1 cellular context compared by ENCODE assay signal in the genomic region with DNA sequence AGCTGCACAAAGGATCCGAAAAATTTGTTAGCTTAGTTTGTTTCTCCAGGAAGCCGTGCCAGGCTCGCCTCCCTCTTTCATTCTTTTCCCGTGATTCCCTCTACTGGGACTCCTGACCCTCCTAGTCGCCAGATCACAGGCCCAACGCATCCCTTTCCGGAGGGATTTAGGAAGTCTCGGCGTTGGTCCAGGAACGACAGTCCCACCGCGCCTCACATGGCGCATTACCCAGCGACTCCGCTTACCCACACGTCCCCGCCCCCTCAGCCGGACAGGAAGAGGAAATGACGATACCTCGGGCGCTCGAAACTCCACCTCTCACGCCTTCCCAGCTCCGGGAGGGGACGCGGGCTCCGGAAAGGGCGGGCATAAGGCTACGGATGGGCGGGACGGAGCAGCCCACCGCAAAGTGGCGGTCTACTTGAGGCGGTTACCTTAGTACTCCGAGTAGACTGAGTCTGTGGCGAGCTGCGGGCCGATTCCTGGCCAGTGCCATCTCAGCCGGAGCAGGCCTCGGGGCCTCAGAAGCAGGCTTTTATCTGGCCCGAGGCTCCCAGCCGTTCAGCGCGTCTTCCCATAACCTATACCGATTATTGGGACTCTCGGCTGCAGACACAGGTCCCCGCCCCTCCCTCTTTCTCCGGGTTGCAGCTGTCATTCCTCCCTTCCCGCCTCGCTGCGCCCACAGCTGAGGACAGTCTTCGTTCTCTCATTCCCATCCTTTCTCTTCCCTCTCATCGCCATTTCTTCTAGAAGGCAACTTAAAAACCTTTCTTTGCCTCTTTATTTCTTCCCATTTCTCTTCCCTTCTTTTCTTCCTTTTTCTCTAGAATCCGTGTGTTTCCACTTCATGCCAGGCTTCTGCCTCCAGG.
TF ChIP-seq lines count a peak whose summit lies in the region.

A gene with protein sequence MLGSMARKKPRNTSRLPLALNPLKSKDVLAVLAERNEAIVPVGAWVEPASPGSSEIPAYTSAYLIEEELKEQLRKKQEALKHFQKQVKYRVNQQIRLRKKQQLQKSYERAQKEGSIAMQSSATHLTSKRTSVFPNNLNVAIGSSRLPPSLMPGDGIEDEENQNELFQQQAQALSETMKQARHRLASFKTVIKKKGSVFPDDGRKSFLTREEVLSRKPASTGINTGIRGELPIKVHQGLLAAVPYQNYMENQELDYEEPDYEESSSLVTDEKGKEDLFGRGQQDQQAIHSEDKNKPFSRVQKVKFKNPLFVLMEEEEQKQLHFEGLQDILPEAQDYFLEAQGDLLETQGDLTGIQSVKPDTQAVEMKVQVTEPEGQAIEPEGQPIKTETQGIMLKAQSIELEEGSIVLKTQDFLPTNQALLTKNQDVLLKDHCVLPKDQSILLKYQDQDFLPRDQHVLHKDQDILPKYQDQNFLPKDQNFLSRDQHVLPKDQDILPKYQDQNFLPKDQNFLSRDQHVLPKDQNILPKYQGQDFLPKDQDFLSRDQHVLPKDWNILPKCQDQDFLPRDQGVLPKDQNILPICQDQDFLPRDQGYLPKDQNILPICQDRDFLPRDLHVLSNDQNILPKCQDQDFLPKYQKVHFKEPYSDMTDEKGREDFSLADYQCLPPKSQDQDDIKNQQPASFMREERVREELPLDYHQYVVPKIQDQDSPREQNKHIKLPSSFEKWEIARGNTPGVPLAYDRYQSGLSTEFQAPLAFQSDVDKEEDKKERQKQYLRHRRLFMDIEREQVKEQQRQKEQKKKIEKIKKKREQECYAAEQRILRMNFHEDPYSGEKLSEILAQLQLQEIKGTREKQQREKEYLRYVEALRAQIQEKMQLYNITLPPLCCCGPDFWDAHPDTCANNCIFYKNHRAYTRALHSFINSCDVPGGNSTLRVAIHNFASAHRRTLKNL (plus strand): TSS at position 450 of the 872 bp plus-strand sequence. CDS start 531 bp downstream, outside the sequence.

TF ChIP-seq in HepG2, 621 proteins besides CTCF, POLR2A, EP300 and RAD21 (continued from another document and continues in another):
- TF ChIP-seq ZFYVE20 (CRISPR knock-in tag; IDR thresholded peaks at IDR 0.05; ENCODE audit: borderline replicate concordance, low read depth) = no peak
- TF ChIP-seq, protein P1, sequence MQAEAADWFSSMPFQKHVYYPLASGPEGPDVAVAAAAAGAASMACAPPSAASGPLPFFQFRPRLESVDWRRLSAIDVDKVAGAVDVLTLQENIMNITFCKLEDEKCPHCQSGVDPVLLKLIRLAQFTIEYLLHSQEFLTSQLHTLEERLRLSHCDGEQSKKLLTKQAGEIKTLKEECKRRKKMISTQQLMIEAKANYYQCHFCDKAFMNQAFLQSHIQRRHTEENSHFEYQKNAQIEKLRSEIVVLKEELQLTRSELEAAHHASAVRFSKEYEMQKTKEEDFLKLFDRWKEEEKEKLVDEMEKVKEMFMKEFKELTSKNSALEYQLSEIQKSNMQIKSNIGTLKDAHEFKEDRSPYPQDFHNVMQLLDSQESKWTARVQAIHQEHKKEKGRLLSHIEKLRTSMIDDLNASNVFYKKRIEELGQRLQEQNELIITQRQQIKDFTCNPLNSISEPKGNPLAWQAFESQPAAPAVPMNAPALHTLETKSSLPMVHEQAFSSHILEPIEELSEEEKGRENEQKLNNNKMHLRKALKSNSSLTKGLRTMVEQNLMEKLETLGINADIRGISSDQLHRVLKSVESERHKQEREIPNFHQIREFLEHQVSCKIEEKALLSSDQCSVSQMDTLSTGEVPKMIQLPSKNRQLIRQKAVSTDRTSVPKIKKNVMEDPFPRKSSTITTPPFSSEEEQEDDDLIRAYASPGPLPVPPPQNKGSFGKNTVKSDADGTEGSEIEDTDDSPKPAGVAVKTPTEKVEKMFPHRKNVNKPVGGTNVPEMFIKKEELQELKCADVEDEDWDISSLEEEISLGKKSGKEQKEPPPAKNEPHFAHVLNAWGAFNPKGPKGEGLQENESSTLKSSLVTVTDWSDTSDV (CRISPR knock-in tag; IDR thresholded peaks at IDR 0.05) = peak; percentile 77; the same call in 1 of the 2 replicates
- 0 out of 2 replicates have a peak, but pooled peaks have one; percentile 19 for TF ChIP-seq BHLHE40 (IDR thresholded peaks at IDR 0.05; ENCODE audit: low read length)
- TF ChIP-seq AKAP8 (CRISPR knock-in tag; IDR thresholded peaks at IDR 0.05) = no peak
- TF ChIP-seq GZF1 (CRISPR knock-in tag; IDR thresholded peaks at IDR 0.05) = peak; percentile 98
- no peak for TF ChIP-seq ZFP36L1 (CRISPR knock-in tag; IDR thresholded peaks at IDR 0.05)
- no peak for TF ChIP-seq GLMP (CRISPR knock-in tag; IDR thresholded peaks at IDR 0.05; ENCODE audit: borderline replicate concordance)
- no peak for TF ChIP-seq ZKSCAN5 (CRISPR knock-in tag; IDR thresholded peaks at IDR 0.05)
- TF ChIP-seq, protein P2, sequence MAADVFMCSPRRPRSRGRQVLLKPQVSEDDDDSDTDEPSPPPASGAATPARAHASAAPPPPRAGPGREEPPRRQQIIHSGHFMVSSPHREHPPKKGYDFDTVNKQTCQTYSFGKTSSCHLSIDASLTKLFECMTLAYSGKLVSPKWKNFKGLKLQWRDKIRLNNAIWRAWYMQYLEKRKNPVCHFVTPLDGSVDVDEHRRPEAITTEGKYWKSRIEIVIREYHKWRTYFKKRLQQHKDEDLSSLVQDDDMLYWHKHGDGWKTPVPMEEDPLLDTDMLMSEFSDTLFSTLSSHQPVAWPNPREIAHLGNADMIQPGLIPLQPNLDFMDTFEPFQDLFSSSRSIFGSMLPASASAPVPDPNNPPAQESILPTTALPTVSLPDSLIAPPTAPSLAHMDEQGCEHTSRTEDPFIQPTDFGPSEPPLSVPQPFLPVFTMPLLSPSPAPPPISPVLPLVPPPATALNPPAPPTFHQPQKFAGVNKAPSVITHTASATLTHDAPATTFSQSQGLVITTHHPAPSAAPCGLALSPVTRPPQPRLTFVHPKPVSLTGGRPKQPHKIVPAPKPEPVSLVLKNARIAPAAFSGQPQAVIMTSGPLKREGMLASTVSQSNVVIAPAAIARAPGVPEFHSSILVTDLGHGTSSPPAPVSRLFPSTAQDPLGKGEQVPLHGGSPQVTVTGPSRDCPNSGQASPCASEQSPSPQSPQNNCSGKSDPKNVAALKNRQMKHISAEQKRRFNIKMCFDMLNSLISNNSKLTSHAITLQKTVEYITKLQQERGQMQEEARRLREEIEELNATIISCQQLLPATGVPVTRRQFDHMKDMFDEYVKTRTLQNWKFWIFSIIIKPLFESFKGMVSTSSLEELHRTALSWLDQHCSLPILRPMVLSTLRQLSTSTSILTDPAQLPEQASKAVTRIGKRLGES (CRISPR knock-in tag; IDR thresholded peaks at IDR 0.05; ENCODE audit: borderline replicate concordance) = no peak
- TF ChIP-seq NFIC (IDR thresholded peaks at IDR 0.05; ENCODE audit: low read length) = no peak
- no peak for TF ChIP-seq ZNF672 (CRISPR knock-in tag; IDR thresholded peaks at IDR 0.05)
- no peak for TF ChIP-seq ZNF207 (IDR thresholded peaks at IDR 0.05; ENCODE audit: borderline replicate concordance)
- TF ChIP-seq KMT2B (CRISPR knock-in tag; IDR thresholded peaks at IDR 0.05) = peak; percentile 85
- TF ChIP-seq SATB2 (CRISPR knock-in tag; IDR thresholded peaks at IDR 0.05) = no peak
- TF ChIP-seq ZBTB8A (CRISPR knock-in tag; IDR thresholded peaks at IDR 0.05; ENCODE audit: borderline replicate concordance, low read depth) = no peak
- no peak for TF ChIP-seq HHEX (CRISPR knock-in tag; IDR thresholded peaks at IDR 0.05)
- TF ChIP-seq ZNF614 (CRISPR knock-in tag; IDR thresholded peaks at IDR 0.05; ENCODE audit: borderline replicate concordance) = peak; percentile 59; the same call in 1 of the 2 replicates
- TF ChIP-seq, protein P3, sequence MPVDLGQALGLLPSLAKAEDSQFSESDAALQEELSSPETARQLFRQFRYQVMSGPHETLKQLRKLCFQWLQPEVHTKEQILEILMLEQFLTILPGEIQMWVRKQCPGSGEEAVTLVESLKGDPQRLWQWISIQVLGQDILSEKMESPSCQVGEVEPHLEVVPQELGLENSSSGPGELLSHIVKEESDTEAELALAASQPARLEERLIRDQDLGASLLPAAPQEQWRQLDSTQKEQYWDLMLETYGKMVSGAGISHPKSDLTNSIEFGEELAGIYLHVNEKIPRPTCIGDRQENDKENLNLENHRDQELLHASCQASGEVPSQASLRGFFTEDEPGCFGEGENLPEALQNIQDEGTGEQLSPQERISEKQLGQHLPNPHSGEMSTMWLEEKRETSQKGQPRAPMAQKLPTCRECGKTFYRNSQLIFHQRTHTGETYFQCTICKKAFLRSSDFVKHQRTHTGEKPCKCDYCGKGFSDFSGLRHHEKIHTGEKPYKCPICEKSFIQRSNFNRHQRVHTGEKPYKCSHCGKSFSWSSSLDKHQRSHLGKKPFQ (CRISPR knock-in tag; IDR thresholded peaks at IDR 0.05; ENCODE audit: insufficient replicate concordance) = peak; percentile 45
- no peak for TF ChIP-seq KDM3A (CRISPR knock-in tag; IDR thresholded peaks at IDR 0.05; ENCODE audit: low read depth)
- no peak for TF ChIP-seq SNAPC5 (CRISPR knock-in tag; IDR thresholded peaks at IDR 0.05; ENCODE audit: borderline replicate concordance)
- TF ChIP-seq ZNF296 (CRISPR knock-in tag; conservative IDR thresholded peaks at IDR 0.05) = no peak
- TF ChIP-seq, protein P4, sequence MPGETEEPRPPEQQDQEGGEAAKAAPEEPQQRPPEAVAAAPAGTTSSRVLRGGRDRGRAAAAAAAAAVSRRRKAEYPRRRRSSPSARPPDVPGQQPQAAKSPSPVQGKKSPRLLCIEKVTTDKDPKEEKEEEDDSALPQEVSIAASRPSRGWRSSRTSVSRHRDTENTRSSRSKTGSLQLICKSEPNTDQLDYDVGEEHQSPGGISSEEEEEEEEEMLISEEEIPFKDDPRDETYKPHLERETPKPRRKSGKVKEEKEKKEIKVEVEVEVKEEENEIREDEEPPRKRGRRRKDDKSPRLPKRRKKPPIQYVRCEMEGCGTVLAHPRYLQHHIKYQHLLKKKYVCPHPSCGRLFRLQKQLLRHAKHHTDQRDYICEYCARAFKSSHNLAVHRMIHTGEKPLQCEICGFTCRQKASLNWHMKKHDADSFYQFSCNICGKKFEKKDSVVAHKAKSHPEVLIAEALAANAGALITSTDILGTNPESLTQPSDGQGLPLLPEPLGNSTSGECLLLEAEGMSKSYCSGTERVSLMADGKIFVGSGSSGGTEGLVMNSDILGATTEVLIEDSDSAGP (CRISPR knock-in tag; IDR thresholded peaks at IDR 0.05; ENCODE audit: borderline replicate concordance) = peak; percentile 69; the same call in 1 of the 2 replicates
- no peak for TF ChIP-seq NFRKB (IDR thresholded peaks at IDR 0.05)
- TF ChIP-seq PBX2 (CRISPR knock-in tag; IDR thresholded peaks at IDR 0.05) = no peak
- TF ChIP-seq GPBP1L1 (CRISPR knock-in tag; IDR thresholded peaks at IDR 0.05) = no peak
- no peak for TF ChIP-seq EEA1 (CRISPR knock-in tag; IDR thresholded peaks at IDR 0.05; ENCODE audit: borderline replicate concordance)
- peak; percentile 57; the same call in 1 of the 2 replicates for TF ChIP-seq HINFP (CRISPR knock-in tag; IDR thresholded peaks at IDR 0.05; ENCODE audit: low read depth)
- no peak for TF ChIP-seq ZNF800 (CRISPR knock-in tag; IDR thresholded peaks at IDR 0.05)
- TF ChIP-seq SP140L (CRISPR knock-in tag; IDR thresholded peaks at IDR 0.05; ENCODE audit: borderline replicate concordance) = no peak
- no peak for TF ChIP-seq PRPF4 (IDR thresholded peaks at IDR 0.05; ENCODE audit: low read depth, low read length, poor library complexity, severe bottlenecking)
